Comparison of ENCODE assay signal across 12 cellular contexts in genomic region chr16:89502319-89502843, GRCh38. TPM values are rescaled to one million over a fixed set of nuclear protein-coding genes. Genes with fewer than 3 reads are reported as not detected.
DNase-seq lines count a peak whose midpoint lies in the region; ATAC-seq and TF ChIP-seq lines count a peak whose summit lies in the region.
"Had no signal": no experiment of that assay in that cellular context is flagged by ENCODE, and none has a peak within 500 bp of the region (broad histone marks: within the 10 kb centered on the region; RNA-seq: fewer than 3 reads in every experiment).

No MANE protein-coding gene starts in this region.

- CTCF ChIA-PET in Panc1 (lab: Charles Lee): no interaction called here
- CTCF ChIA-PET in activated CD8-positive, alpha-beta memory T cell treated with anti-CD3 and anti-CD28 coated beads, Interleukin-2, amount 10 ng/mL, durations not matched to agents 7 days and 5 days (lab: Charles Lee): interaction anchor here (1.1 kb wide), 1 partner anchor 262 kb away, joined by 3 read pairs; no protein-coding TSS in a partner anchor

- no peaks in the 10 kb centered on the region; the same call in 1 of the 2 replicates for H3K36me3 ChIP-seq in Panc1 (ENCODE audit: control insufficient read depth, insufficient read depth, low read length)

- ATAC-seq in Panc1: peak; percentile 56
- peak; percentile 73 for ATAC-seq in omental fat pad (ENCODE audit: low FRiP score)
- no peak for ATAC-seq in activated CD8-positive, alpha-beta memory T cell treated with anti-CD3 and anti-CD28 coated beads, Interleukin-2, amount 10 ng/mL, durations not matched to agents 7 days and 5 days

- intact Hi-C loops in Panc1 (cut with micrococcal nuclease; ENCODE audit: unreplicated experiment): loop anchor here (10.0 kb wide), 1 partner anchor 168 kb away; no protein-coding TSS in a partner anchor

- H3K4me1 ChIP-seq in Panc1 (ENCODE audit: control insufficient read depth, insufficient read depth, low read length): peaks cover 35% of the 10 kb centered on the region

- peaks cover 25% of the 10 kb centered on the region for H3K4me1 Mint-ChIP-seq in activated CD8-positive, alpha-beta memory T cell treated with anti-CD3 and anti-CD28 coated beads, Interleukin-2, amount 10 ng/mL, durations not matched to agents 7 days and 5 days

- no peak overlapping the region for H3K4me3 Mint-ChIP-seq in activated CD8-positive, alpha-beta memory T cell treated with anti-CD3 and anti-CD28 coated beads, Interleukin-2, amount 10 ng/mL, durations not matched to agents 7 days and 5 days
- H3K4me3 Mint-ChIP-seq: activated CD4-positive, alpha-beta memory T cell treated with anti-CD3 and anti-CD28 coated beads, Interleukin-2, amount 10 ng/mL, durations not matched to agents 7 days and 5 days; endodermal cell had no signal

- no peaks in the 10 kb centered on the region for H3K9me3 ChIP-seq in Panc1 (ENCODE audit: control insufficient read depth, insufficient read depth, low read depth, low read length)
- H3K9me3 ChIP-seq: psoas muscle had no signal

- POLR2A ChIA-PET in Panc1 (lab: Charles Lee): no interaction called here

- no peaks in the 10 kb centered on the region for H3K27me3 Mint-ChIP-seq in activated CD8-positive, alpha-beta memory T cell treated with anti-CD3 and anti-CD28 coated beads, Interleukin-2, amount 10 ng/mL, durations not matched to agents 7 days and 5 days
- H3K27me3 Mint-ChIP-seq: activated CD4-positive, alpha-beta memory T cell treated with anti-CD3 and anti-CD28 coated beads, Interleukin-2, amount 10 ng/mL, durations not matched to agents 7 days and 5 days had no signal

- DNase-seq in EH (ENCODE audit: low read depth) (peak; percentile 51), Panc1 (ENCODE audit: low read depth, low spot score) (no peak), fibroblast of the aortic adventitia (ENCODE audit: low read depth) (peak; percentile 70), omental fat pad (ENCODE audit: low spot score) (no peak), activated gamma-delta T cell (lab: John Stamatoyannopoulos, UW) (no peak), NOMO-1 treated with DMSO at 0.1 percent for 48 hours (lab: John Stamatoyannopoulos, UW; ENCODE audit: unreplicated experiment) (no peak), NCI-H524 treated with DMSO at 0.1 percent for 48 hours (lab: John Stamatoyannopoulos, UW) (no peak)
- DNase-seq in activated CD8-positive, alpha-beta memory T cell treated with anti-CD3 and anti-CD28 coated beads, Interleukin-2, amount 10 ng/mL, durations not matched to agents 7 days and 5 days: no peak
- DNase-seq: activated CD4-positive, alpha-beta memory T cell treated with anti-CD3 and anti-CD28 coated beads, Interleukin-2, amount 10 ng/mL, durations not matched to agents 7 days and 5 days; C1 segment of cervical spinal cord; endodermal cell; psoas muscle had no signal

- TF ChIP-seq CTCF in Panc1 (IDR thresholded peaks at IDR 0.05): no peak
- no peak for TF ChIP-seq CTCF in fibroblast of the aortic adventitia (IDR thresholded peaks at IDR 0.05; ENCODE audit: insufficient read depth, low read length)
- no peak for TF ChIP-seq CTCF in omental fat pad (IDR thresholded peaks at IDR 0.05)

- no peaks in the 10 kb centered on the region for H3K27me3 ChIP-seq in Panc1 (ENCODE audit: control insufficient read depth, insufficient read depth, low read length)

- peaks cover 2% of the 10 kb centered on the region for H3K36me3 Mint-ChIP-seq in activated CD8-positive, alpha-beta memory T cell treated with anti-CD3 and anti-CD28 coated beads, Interleukin-2, amount 10 ng/mL, durations not matched to agents 7 days and 5 days

- H3K4me3 ChIP-seq in Panc1 (ENCODE audit: low read depth in 2 of 2, low read length in 2 of 2): peak overlapping the region in 1 of 2 experiments; percentile 30; a peak in 2 of 4 replicates
- no peak overlapping the region for H3K4me3 ChIP-seq in fibroblast of the aortic adventitia (ENCODE audit: low read depth, low read length)
- H3K4me3 ChIP-seq: psoas muscle had no signal

- in situ Hi-C loops in Panc1 (cut with HindIII; ENCODE audit: low pct_unique_long_range_greater_than_20kb, low sequenced_read_pairs): no loop called here

- no peak overlapping the region for H3K27ac Mint-ChIP-seq in activated CD8-positive, alpha-beta memory T cell treated with anti-CD3 and anti-CD28 coated beads, Interleukin-2, amount 10 ng/mL, durations not matched to agents 7 days and 5 days
- H3K27ac Mint-ChIP-seq: activated CD4-positive, alpha-beta memory T cell treated with anti-CD3 and anti-CD28 coated beads, Interleukin-2, amount 10 ng/mL, durations not matched to agents 7 days and 5 days; endodermal cell had no signal

- no TSS peak for BruUV-seq in Panc1 (replicated peaks; lab: Mats Ljungman, UMichigan)

- no peaks in the 10 kb centered on the region for H3K9me3 Mint-ChIP-seq in activated CD8-positive, alpha-beta memory T cell treated with anti-CD3 and anti-CD28 coated beads, Interleukin-2, amount 10 ng/mL, durations not matched to agents 7 days and 5 days (ENCODE audit: low read depth)
- H3K9me3 Mint-ChIP-seq: activated CD4-positive, alpha-beta memory T cell treated with anti-CD3 and anti-CD28 coated beads, Interleukin-2, amount 10 ng/mL, durations not matched to agents 7 days and 5 days had no signal

- peak overlapping the region; percentile 95 for H3K27ac ChIP-seq in Panc1 (ENCODE audit: low read length)
- H3K27ac ChIP-seq: psoas muscle had no signal

RNA-seq across cellular contexts. Expression of gene SPG7, which starts 5.8 kb away (rescaled TPM):
- 118 TPM for total RNA-seq in Panc1 (2021; ENCODE audit: unreplicated experiment)
- 86.1 TPM for polyA plus RNA-seq in Panc1 (2012; ENCODE audit: insufficient read length)
- 78.1 and 98.7 TPM in 2 replicates for total RNA-seq in fibroblast of the aortic adventitia (ENCODE audit: low replicate concordance)
- 100 to 1,000 TPM in 1 of 4 donors, 10 to 100 TPM in 3; 68.6 to 125 (median 74.8) TPM for total RNA-seq in omental fat pad
- total RNA-seq in activated CD8-positive, alpha-beta memory T cell treated with anti-CD3 and anti-CD28 coated beads, Interleukin-2, amount 10 ng/mL, durations not matched to agents 7 days and 5 days: 100 to 1,000 TPM in 1 of 2 experiments, 10 to 100 TPM in 1; 92.1 to 110 TPM

RNA-seq across cellular contexts. Expression of gene ANKRD11, which starts 12.0 kb away (rescaled TPM):
- 99.4 TPM for total RNA-seq in Panc1 (2021; ENCODE audit: unreplicated experiment)
- polyA plus RNA-seq in Panc1 (2012; ENCODE audit: insufficient read length): 119 TPM
- total RNA-seq in fibroblast of the aortic adventitia (ENCODE audit: low replicate concordance): 66.4 and 78.9 TPM in 2 replicates
- 100 to 1,000 TPM in 1 of 4 donors, 10 to 100 TPM in 3; 49.8 to 114 (median 82.2) TPM for total RNA-seq in omental fat pad
- 100 to 1,000 TPM; 184 to 235 TPM for total RNA-seq in activated CD8-positive, alpha-beta memory T cell treated with anti-CD3 and anti-CD28 coated beads, Interleukin-2, amount 10 ng/mL, durations not matched to agents 7 days and 5 days

RNA-seq across cellular contexts. Expression of gene RPL13, which starts 58.1 kb away (rescaled TPM):
- total RNA-seq in Panc1 (2021; ENCODE audit: unreplicated experiment) (965 TPM), fibroblast of the aortic adventitia (ENCODE audit: low replicate concordance) (3,215 and 3,366 TPM in 2 replicates), omental fat pad (1,000 to 10,000 TPM; 4,137 to 5,837 (median 4,637) TPM)
- polyA plus RNA-seq in Panc1 (2012; ENCODE audit: insufficient read length): 1,813 TPM
- 1,000 to 10,000 TPM; 2,153 to 2,209 TPM for total RNA-seq in activated CD8-positive, alpha-beta memory T cell treated with anti-CD3 and anti-CD28 coated beads, Interleukin-2, amount 10 ng/mL, durations not matched to agents 7 days and 5 days

Comparison
In these comparisons a context has a peak if more than half of its experiments do, and no peak if none do; other contexts are left out.
1. DNase-seq: peak in EH (single experiment) and fibroblast of the aortic adventitia (single experiment); none in Panc1 (single experiment), omental fat pad (single experiment), activated gamma-delta T cell (single experiment), activated CD8-positive, alpha-beta memory T cell treated with anti-CD3 and anti-CD28 coated beads, Interleukin-2, amount 10 ng/mL, durations not matched to agents 7 days and 5 days (single experiment), NOMO-1 treated with DMSO at 0.1 percent for 48 hours (single experiment) and NCI-H524 treated with DMSO at 0.1 percent for 48 hours (single experiment).